8 cellular contexts compared by ENCODE assay signal in the genomic region with DNA sequence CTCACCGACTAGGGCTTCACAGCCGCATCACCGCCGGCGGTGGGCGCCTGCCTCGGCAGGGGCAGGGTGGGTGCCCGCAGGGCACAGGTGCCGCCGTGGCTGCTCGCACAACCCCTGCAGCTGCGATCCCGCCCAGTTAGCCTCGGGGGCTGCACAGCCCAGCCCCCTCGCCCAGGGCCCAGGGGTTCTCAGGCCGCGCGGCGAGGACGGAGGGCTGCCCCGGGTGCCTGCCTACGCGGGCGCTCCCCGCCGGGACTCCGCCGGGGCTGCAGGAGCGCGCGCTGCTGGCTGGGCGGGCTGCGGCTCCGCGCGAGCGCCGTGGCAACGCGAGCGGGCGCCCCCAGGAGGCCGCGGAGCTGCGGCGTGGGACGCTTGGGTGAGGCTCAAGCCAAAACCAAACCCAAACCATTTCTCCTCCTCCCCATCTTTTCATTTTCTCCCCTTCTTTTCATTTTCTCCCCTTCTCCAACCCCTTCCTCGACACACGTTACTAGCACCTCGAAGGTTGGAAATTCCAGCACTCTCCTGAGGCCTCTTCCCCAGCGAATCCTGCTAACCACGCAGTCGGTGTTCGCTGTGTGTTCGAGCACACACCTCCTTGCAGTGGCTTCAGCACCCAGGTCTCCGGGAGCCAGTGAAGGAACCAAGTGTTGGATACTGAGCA. TPM values are rescaled to one million over a fixed set of nuclear protein-coding genes. Genes with fewer than 3 reads are reported as not detected.
DNase-seq lines count a peak whose midpoint lies in the region; ATAC-seq, FAIRE-seq and TF ChIP-seq lines count a peak whose summit lies in the region.

A gene with protein sequence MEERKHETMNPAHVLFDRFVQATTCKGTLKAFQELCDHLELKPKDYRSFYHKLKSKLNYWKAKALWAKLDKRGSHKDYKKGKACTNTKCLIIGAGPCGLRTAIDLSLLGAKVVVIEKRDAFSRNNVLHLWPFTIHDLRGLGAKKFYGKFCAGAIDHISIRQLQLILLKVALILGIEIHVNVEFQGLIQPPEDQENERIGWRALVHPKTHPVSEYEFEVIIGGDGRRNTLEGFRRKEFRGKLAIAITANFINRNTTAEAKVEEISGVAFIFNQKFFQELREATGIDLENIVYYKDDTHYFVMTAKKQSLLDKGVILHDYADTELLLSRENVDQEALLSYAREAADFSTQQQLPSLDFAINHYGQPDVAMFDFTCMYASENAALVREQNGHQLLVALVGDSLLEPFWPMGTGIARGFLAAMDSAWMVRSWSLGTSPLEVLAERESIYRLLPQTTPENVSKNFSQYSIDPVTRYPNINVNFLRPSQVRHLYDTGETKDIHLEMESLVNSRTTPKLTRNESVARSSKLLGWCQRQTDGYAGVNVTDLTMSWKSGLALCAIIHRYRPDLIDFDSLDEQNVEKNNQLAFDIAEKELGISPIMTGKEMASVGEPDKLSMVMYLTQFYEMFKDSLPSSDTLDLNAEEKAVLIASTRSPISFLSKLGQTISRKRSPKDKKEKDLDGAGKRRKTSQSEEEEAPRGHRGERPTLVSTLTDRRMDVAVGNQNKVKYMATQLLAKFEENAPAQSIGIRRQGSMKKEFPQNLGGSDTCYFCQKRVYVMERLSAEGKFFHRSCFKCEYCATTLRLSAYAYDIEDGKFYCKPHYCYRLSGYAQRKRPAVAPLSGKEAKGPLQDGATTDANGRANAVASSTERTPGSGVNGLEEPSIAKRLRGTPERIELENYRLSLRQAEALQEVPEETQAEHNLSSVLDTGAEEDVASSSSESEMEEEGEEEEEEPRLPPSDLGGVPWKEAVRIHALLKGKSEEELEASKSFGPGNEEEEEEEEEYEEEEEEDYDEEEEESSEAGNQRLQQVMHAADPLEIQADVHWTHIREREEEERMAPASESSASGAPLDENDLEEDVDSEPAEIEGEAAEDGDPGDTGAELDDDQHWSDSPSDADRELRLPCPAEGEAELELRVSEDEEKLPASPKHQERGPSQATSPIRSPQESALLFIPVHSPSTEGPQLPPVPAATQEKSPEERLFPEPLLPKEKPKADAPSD (N-terminal part only) (minus strand): TSS at position 286 of the 664 bp plus-strand sequence. CDS start 117,749 bp downstream, outside the sequence.

- H3K4me1 Mint-ChIP-seq in WTC11: peaks cover 16% of the 10 kb centered on the region

- H3K27me3 Mint-ChIP-seq in WTC11 (ENCODE audit: low read depth): peaks cover 73% of the 10 kb centered on the region

- POLR2A ChIA-PET in WTC11 (lab: Charles Lee): interaction anchor here (1.5 kb wide), 1 partner anchor 24 kb away, joined by 3 read pairs; no protein-coding TSS in a partner anchor

- peak within 1 kb of the TSS; percentile 91 for H3K4me3 Mint-ChIP-seq in WTC11

- H3K36me3 ChIP-seq in bronchial epithelial cell (ENCODE audit: control insufficient read depth, insufficient read depth, low read length) (no peaks in the 10 kb centered on the region), skeletal muscle tissue (ENCODE audit: control insufficient read depth in 3 of 3, insufficient read depth in 3 of 3, low read length in 3 of 3) (no peaks in the 10 kb centered on the region)

- CTCF ChIA-PET in WTC11 (lab: Charles Lee): interaction anchor here (0.7 to 2.5 kb wide), 8 partner anchors 19 to 244 kb away, joined by 3 to 13 read pairs (median 6); no protein-coding TSS in a partner anchor

- peaks cover 36 to 43% (median 39%) of the 10 kb centered on the region in 3 donors for H3K4me1 ChIP-seq in skeletal muscle tissue (ENCODE audit: control insufficient read depth in 3 of 3, insufficient read depth in 3 of 3, low read length in 3 of 3)

- ATAC-seq in WTC11 (peak; percentile 55), HG02973 (IDR thresholded peaks at IDR 0.05; ENCODE audit: unreplicated experiment) (no peak)

- peak; percentile 50 to 71 for DNase-seq in NCI-H524 (lab: John Stamatoyannopoulos, UW)
- DNase-seq in NCI-H524 treated with DMSO at 0.1 percent for 48 hours (lab: John Stamatoyannopoulos, UW): no peak
- peak; percentile 39 for DNase-seq in NCI-H1092 (lab: John Stamatoyannopoulos, UW)
- peak; percentile 38 for DNase-seq in WTC11 (ENCODE audit: low spot score)
- peak; percentile 47 for DNase-seq in bronchial epithelial cell (ENCODE audit: low read depth)
- peak; percentile 87 for DNase-seq in iPS-NIHi11 (ENCODE audit: low spot score)

- H3K27me3 ChIP-seq in bronchial epithelial cell (ENCODE audit: control insufficient read depth, insufficient read depth, low read length) (no peaks in the 10 kb centered on the region), skeletal muscle tissue (ENCODE audit: control insufficient read depth in 3 of 3, insufficient read depth in 3 of 3, low read length in 3 of 3) (peaks cover 0 to 3% (median 0%) of the 10 kb centered on the region in 3 donors)

- no peak within 1 kb of the TSS for H3K27ac Mint-ChIP-seq in WTC11

- H3K4me3 ChIP-seq in bronchial epithelial cell (ENCODE audit: low read depth, low read length) (peak within 1 kb of the TSS; percentile 75), skeletal muscle tissue (ENCODE audit: low read length in 3 of 3) (peak within 1 kb of the TSS; percentile 73 to 92 (median 84))

- no peaks in the 10 kb centered on the region for H3K36me3 Mint-ChIP-seq in WTC11

- peak within 1 kb of the TSS; percentile 81 to 94 (median 84) for H3K9ac ChIP-seq in skeletal muscle tissue (ENCODE audit: low read depth in 1 of 3, low read length in 3 of 3)

- H3K9me3 Mint-ChIP-seq in WTC11: no peaks in the 10 kb centered on the region

- FAIRE-seq in bronchial epithelial cell (lab: Jason Lieb, UNC): no peak

- peak within 1 kb of the TSS; percentile 66 for H3K27ac ChIP-seq in skeletal muscle tissue (ENCODE audit: low read depth, low read length)

- TF ChIP-seq CTCF in WTC11 (IDR thresholded peaks at IDR 0.05) (no peak; the same call in 1 of the 2 replicates), bronchial epithelial cell (IDR thresholded peaks at IDR 0.05; ENCODE audit: insufficient read depth, low read length, severe bottlenecking) (peak; percentile 75)

- no peaks in the 10 kb centered on the region for H3K9me3 ChIP-seq in skeletal muscle tissue (ENCODE audit: control insufficient read depth in 3 of 3, low read length in 3 of 3)

TF ChIP-seq in WTC11, 78 proteins besides CTCF, POLR2A, EP300 and RAD21:
- TF ChIP-seq ZNF423 (CRISPR knock-in tag; IDR thresholded peaks at IDR 0.05): peak; percentile 40
- TF ChIP-seq ZBTB21 (CRISPR knock-in tag; IDR thresholded peaks at IDR 0.05; ENCODE audit: borderline replicate concordance): no peak

RNA-seq across cellular contexts. Expression of the gene that starts here (rescaled TPM):
- total RNA-seq in WTC11 (2021) (35.6 to 41.2 TPM (median 38.8 TPM) in 3 replicates), bronchial epithelial cell (13.4 and 13.6 TPM in 2 replicates), skeletal muscle tissue (20.9 TPM)
